ENCODE assay signal across 15 cellular contexts in the genomic region with DNA sequence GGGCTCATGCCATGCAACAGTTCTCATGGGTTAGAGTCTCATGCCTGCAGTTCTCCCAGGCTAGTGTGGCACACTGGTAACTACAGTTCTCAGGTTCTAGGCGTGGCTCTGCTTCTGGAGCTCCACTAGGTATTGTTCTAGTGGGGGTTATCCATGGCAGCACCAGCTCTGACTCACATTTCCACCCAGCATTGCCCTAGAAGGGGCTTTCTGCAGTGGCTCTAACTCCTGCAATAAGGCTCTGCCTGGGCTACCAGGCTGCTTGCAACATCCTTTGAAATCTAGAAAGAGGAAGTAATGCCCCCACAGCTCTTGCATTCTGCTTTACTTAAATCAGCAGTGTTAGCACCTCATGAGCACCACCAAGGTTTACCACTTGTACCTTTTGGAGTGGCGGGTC.
DNase-seq lines count a peak whose midpoint lies in the region; ATAC-seq and TF ChIP-seq lines count a peak whose summit lies in the region.
"Had no signal": no experiment of that assay in that cellular context is flagged by ENCODE, and none has a peak within 500 bp of the region (broad histone marks: within the 10 kb centered on the region; RNA-seq: fewer than 3 reads in every experiment).

No MANE protein-coding gene starts in this region.

- peak; percentile 96 for DNase-seq in NOMO-1 treated with dmso at 0.1 percent for 144 hours (lab: John Stamatoyannopoulos, UW; ENCODE audit: unreplicated experiment)
- DNase-seq in epithelial cell of esophagus (ENCODE audit: low read depth): peak; percentile 14
- no peak for DNase-seq in T-helper 1 cell
- no peak for DNase-seq in MG63
- DNase-seq in GM19240 (ENCODE audit: insufficient read length, low spot score): no peak
- DNase-seq in NCI-H526 (lab: John Stamatoyannopoulos, UW): no peak
- DNase-seq: activated CD4-positive, alpha-beta memory T cell treated with anti-CD3 and anti-CD28 coated beads, Interleukin-2, amount 10 ng/mL, durations not matched to agents 7 days and 5 days; activated naive CD4-positive, alpha-beta T cell; NCI-H2171 treated with DMSO at 0.1 percent for 48 hours; PC-3; stimulated activated CD4-positive, alpha-beta T cell treated with anti-CD3 and anti-CD28 coated beads, Interleukin-4, amount 100 ng/mL, for 1 hour; stomach had no signal

- no peaks in the 10 kb centered on the region; the same call in 1 of the 2 replicates for H3K9me3 ChIP-seq in MG63
- H3K9me3 ChIP-seq: gastroesophageal sphincter, stomach had no signal

- ATAC-seq in GM18499 (IDR thresholded peaks at IDR 0.05; ENCODE audit: insufficient read depth, unreplicated experiment) (peak; percentile 79), GM21786 (IDR thresholded peaks at IDR 0.05; ENCODE audit: unreplicated experiment) (peak; percentile 48)
- ATAC-seq: gastroesophageal sphincter, PC-3 had no signal

- no peak for TF ChIP-seq CTCF in epithelial cell of esophagus (IDR thresholded peaks at IDR 0.05; ENCODE audit: insufficient read depth, low read depth, low read length, missing control alignments)

- H3K4me3 ChIP-seq in epithelial cell of esophagus (ENCODE audit: low read length) (no peak overlapping the region), MG63 (no peak overlapping the region)
- H3K4me3 ChIP-seq: gastroesophageal sphincter, stomach had no signal

- no peaks in the 10 kb centered on the region for H3K36me3 ChIP-seq in MG63
- H3K36me3 ChIP-seq: gastroesophageal sphincter, stomach had no signal

- no peaks in the 10 kb centered on the region for H3K27me3 ChIP-seq in MG63
- H3K27me3 ChIP-seq: gastroesophageal sphincter, stomach had no signal

Comparison
In these comparisons a context has a peak if more than half of its experiments do, and no peak if none do; other contexts are left out.
1. DNase-seq: peak in NOMO-1 treated with dmso at 0.1 percent for 144 hours (single experiment) and epithelial cell of esophagus (single experiment); none in T-helper 1 cell (0 of 5), MG63 (single experiment), GM19240 (single experiment) and NCI-H526 (0 of 2).